Comparison of ENCODE assay signal across 8 cellular contexts in the genomic region with DNA sequence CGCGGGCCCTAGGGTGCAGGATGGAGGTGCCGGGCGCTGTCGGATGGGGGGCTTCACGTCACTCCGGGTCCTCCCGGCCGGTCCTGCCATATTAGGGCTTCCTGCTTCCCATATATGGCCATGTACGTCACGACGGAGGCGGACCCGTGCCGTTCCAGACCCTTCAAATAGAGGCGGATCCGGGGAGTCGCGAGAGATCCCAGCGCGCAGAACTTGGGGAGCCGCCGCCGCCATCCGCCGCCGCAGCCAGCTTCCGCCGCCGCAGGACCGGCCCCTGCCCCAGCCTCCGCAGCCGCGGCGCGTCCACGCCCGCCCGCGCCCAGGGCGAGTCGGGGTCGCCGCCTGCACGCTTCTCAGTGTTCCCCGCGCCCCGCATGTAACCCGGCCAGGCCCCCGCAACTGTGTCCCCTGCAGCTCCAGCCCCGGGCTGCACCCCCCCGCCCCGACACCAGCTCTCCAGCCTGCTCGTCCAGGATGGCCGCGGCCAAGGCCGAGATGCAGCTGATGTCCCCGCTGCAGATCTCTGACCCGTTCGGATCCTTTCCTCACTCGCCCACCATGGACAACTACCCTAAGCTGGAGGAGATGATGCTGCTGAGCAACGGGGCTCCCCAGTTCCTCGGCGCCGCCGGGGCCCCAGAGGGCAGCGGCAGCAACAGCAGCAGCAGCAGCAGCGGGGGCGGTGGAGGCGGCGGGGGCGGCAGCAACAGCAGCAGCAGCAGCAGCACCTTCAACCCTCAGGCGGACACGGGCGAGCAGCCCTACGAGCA.
DNase-seq lines count a peak whose midpoint lies in the region; ATAC-seq and TF ChIP-seq lines count a peak whose summit lies in the region.

A gene (plus strand): TSS at position 192 of the 770 bp plus-strand sequence. CDS start 283 bp downstream, at position 475.

- ATAC-seq in HG03354 (IDR thresholded peaks at IDR 0.05; ENCODE audit: poor library complexity, severe bottlenecking, unreplicated experiment) = peak; percentile 64

- TF ChIP-seq POLR2A in GM19099 (IDR thresholded peaks at IDR 0.05; ENCODE audit: extremely low read depth, insufficient read length, low read depth) = peak; percentile 94

- DNase-seq in AML-193 (lab: John Stamatoyannopoulos, UW) = peak; percentile 82 to 86
- peak; percentile 83 for DNase-seq in NCI-H446 treated with DMSO at 0.1 percent for 48 hours (lab: John Stamatoyannopoulos, UW)
- DNase-seq in activated CD4-positive, alpha-beta T cell treated with anti-CD3 and anti-CD28 coated beads for 24 hours (ENCODE audit: low read depth in 2 of 2) = peak; percentile 87 to 90
- DNase-seq in cerebellar nuclear complex (lab: John Stamatoyannopoulos, UW) = peak; percentile 86 to 98
- DNase-seq in kidney glomerular epithelial cell (lab: John Stamatoyannopoulos, UW) = peak; percentile 86
- peak; percentile 92 to 95 for DNase-seq in stimulated activated CD4-positive, alpha-beta T cell treated with anti-CD3 and anti-CD28 coated beads, Interleukin-15, amount 100 ng/mL, for 48 hours (ENCODE audit: low read depth in 2 of 2)

Comparison
In these comparisons a context has a peak if more than half of its experiments do, and no peak if none do; other contexts are left out.
1. Peak in every context shown above with its lines: DNase-seq and ATAC-seq.